In genomic region chr17:56629450-56630187, GRCh38 we compare ENCODE assay signal across 9 cellular contexts. TPM values are rescaled to one million over a fixed set of nuclear protein-coding genes. Genes with fewer than 3 reads are reported as not detected.
A peak's percentile ranks its signal among the peaks of the same experiment; 100 is the strongest.
DNase-seq lines count a peak whose midpoint lies in the region; ATAC-seq and TF ChIP-seq lines count a peak whose summit lies in the region.
"Had no signal": no experiment of that assay in that cellular context is flagged by ENCODE, and none has a peak within 500 bp of the region (broad histone marks: within the 10 kb centered on the region; RNA-seq: fewer than 3 reads in every experiment).

No MANE protein-coding gene starts in this region.

- no peaks in the 10 kb centered on the region for H3K9me3 ChIP-seq in CD4-positive, alpha-beta T cell (ENCODE audit: control insufficient read depth, low read length)
- H3K9me3 ChIP-seq in HCT116 (ENCODE audit: control insufficient read depth in 1 of 2, insufficient read depth in 1 of 2, low read depth in 1 of 2, low read length in 2 of 2) = no peaks in the 10 kb centered on the region
- no peaks in the 10 kb centered on the region for H3K9me3 ChIP-seq in T-helper 17 cell (ENCODE audit: control insufficient read depth, low read length, poor library complexity, severe bottlenecking)
- H3K9me3 ChIP-seq in sigmoid colon = no peaks in the 10 kb centered on the region

- no peak for TF ChIP-seq EP300 in sigmoid colon (IDR thresholded peaks at IDR 0.05)

- peak; percentile 47 for TF ChIP-seq CTCF in CD4-positive, alpha-beta T cell (IDR thresholded peaks at IDR 0.05)
- peak in 2 of 3 experiments; percentile 70 to 77; a peak in 4 of 6 replicates for TF ChIP-seq CTCF in HCT116 (IDR thresholded peaks at IDR 0.05 in 2 of 3, conservative IDR thresholded peaks at IDR 0.05 in 1 of 3; ENCODE audit: borderline replicate concordance in 1 of 3, insufficient read depth in 1 of 3, low read depth in 2 of 3, low read length in 2 of 3)
- peak in 2 of 4 experiments; percentile 24 to 33 for TF ChIP-seq CTCF in sigmoid colon (IDR thresholded peaks at IDR 0.05)

- TF ChIP-seq RAD21 in HCT116 (IDR thresholded peaks at IDR 0.05; ENCODE audit: low read depth) = no peak

- H3K9ac ChIP-seq in HCT116 (ENCODE audit: low read length) = no peak overlapping the region

- no peak overlapping the region for H2AFZ ChIP-seq in HCT116 (ENCODE audit: low read depth, low read length, poor library complexity, severe bottlenecking)

- H3K36me3 Mint-ChIP-seq in CD4-positive, alpha-beta T cell (ENCODE audit: low read depth) = no peaks in the 10 kb centered on the region
- no peaks in the 10 kb centered on the region for H3K36me3 Mint-ChIP-seq in T-helper 17 cell (ENCODE audit: low read depth)

- no TSS peak for BruUV-seq in HCT116 (replicated peaks; lab: Mats Ljungman, UMichigan)

- WGBS in sigmoid colon, 2 donors = 33 to 37% methylated on average over 7 of the region's 7 CpGs

- H3K4me2 ChIP-seq in HCT116 (ENCODE audit: low read length) = no peak overlapping the region

- H3K27me3 ChIP-seq in CD4-positive, alpha-beta T cell (ENCODE audit: control insufficient read depth, insufficient read depth, low read length) = no peaks in the 10 kb centered on the region
- H3K27me3 ChIP-seq in HCT116 (ENCODE audit: insufficient read depth, low read length) (peaks cover 5% of the 10 kb centered on the region; the same call in 1 of the 2 replicates), sigmoid colon (peaks cover 0 to 4% (median 0%) of the 10 kb centered on the region in 3 donors)

- H3K9me3 Mint-ChIP-seq in CD4-positive, alpha-beta T cell = no peaks in the 10 kb centered on the region
- H3K9me3 Mint-ChIP-seq: T-helper 1 cell treated with Interleukin-12 subunit alpha and Interleukin-12 subunit beta and Interleukin-4 antibody, amounts not matched to agents 30 μg/mL and 1 μg/mL, for 36 hours had no signal

- POLR2A ChIA-PET in CD4-positive, alpha-beta T cell (lab: Charles Lee) = interaction anchor here (0.5 to 2.9 kb wide), 7 partner anchors 9 to 310 kb away, joined by 3 to 29 read pairs (median 7); partner anchors contain the start of gene NOG
- POLR2A ChIA-PET in HCT116 (lab: Charles Lee) = no interaction called here

- intact Hi-C loops in CD4-positive, alpha-beta T cell (cut with DNase I, micrococcal nuclease) = no loop called here
- intact Hi-C loops in HCT116 (cut with micrococcal nuclease) = no loop called here
- intact Hi-C loops in sigmoid colon (cut with DNase I) = no loop called here

- peaks cover 9% of the 10 kb centered on the region for H3K4me1 Mint-ChIP-seq in CD4-positive, alpha-beta T cell (ENCODE audit: low read depth)
- no peaks in the 10 kb centered on the region for H3K4me1 Mint-ChIP-seq in T-helper 17 cell

- H3K36me3 ChIP-seq in HCT116 (ENCODE audit: control insufficient read depth in 1 of 2, insufficient read depth in 2 of 2, low read length in 2 of 2) (no peaks in the 10 kb centered on the region), sigmoid colon (no peaks in the 10 kb centered on the region)

- peak; percentile 86 for ATAC-seq in CD4-positive, alpha-beta T cell (ENCODE audit: poor library complexity)
- peak; percentile 99 for ATAC-seq in HCT116
- ATAC-seq in T-helper 17 cell = no peak
- ATAC-seq in HG02588 (IDR thresholded peaks at IDR 0.05; ENCODE audit: unreplicated experiment) = no peak

- H3K4me3 Mint-ChIP-seq in CD4-positive, alpha-beta T cell = no peak overlapping the region
- H3K4me3 Mint-ChIP-seq in T-helper 17 cell = peak overlapping the region; percentile 15
- H3K4me3 Mint-ChIP-seq: T-helper 1 cell treated with Interleukin-12 subunit alpha and Interleukin-12 subunit beta and Interleukin-4 antibody, amounts not matched to agents 30 μg/mL and 1 μg/mL, for 36 hours had no signal

- H3K27ac Mint-ChIP-seq in CD4-positive, alpha-beta T cell = no peak overlapping the region
- no peak overlapping the region for H3K27ac Mint-ChIP-seq in T-helper 17 cell
- H3K27ac Mint-ChIP-seq: T-helper 1 cell treated with Interleukin-12 subunit alpha and Interleukin-12 subunit beta and Interleukin-4 antibody, amounts not matched to agents 30 μg/mL and 1 μg/mL, for 36 hours had no signal

- H3K9me2 ChIP-seq in HCT116 (ENCODE audit: insufficient read depth) = no peaks in the 10 kb centered on the region

- H3K27me3 Mint-ChIP-seq in CD4-positive, alpha-beta T cell = peaks cover 4% of the 10 kb centered on the region
- H3K27me3 Mint-ChIP-seq in T-helper 17 cell = peaks cover 35% of the 10 kb centered on the region

- H3K4me1 ChIP-seq in HCT116 (ENCODE audit: control insufficient read depth in 1 of 2, insufficient read depth in 2 of 2, low read length in 2 of 2) (peaks cover 2 to 4% of the 10 kb centered on the region in 2 experiments; a peak in 2 of 4 replicates), sigmoid colon (peaks cover 0 to 17% (median 14%) of the 10 kb centered on the region in 4 donors)

- peak in 3 of 10 experiments; percentile 3 to 19 (median 18) for DNase-seq in CD4-positive, alpha-beta T cell
- DNase-seq in HCT116 (ENCODE audit: low read depth, low spot score) = peak; percentile 31
- no peak for DNase-seq in T-helper 17 cell
- DNase-seq in kidney tubule cell (ENCODE audit: low spot score) = peak; percentile 13
- DNase-seq in NCI-H1092 (lab: John Stamatoyannopoulos, UW) = no peak
- no peak for DNase-seq in dedifferentiated amniotic fluid mesenchymal stem cell (ENCODE audit: extremely low spot score)
- no peak for DNase-seq in sigmoid colon

- no peaks in the 10 kb centered on the region for H3K79me2 ChIP-seq in HCT116 (ENCODE audit: insufficient read depth, low read length)

- H3K4me3 ChIP-seq in HCT116 (replicated peaks in 1 of 2; ENCODE audit: low read depth in 1 of 2, low read length in 2 of 2) = no peak overlapping the region
- H3K4me3 ChIP-seq in sigmoid colon = no peak overlapping the region

- CTCF ChIA-PET in CD4-positive, alpha-beta T cell (lab: Charles Lee) = interaction anchor here (0.8 to 1.1 kb wide), 4 partner anchors 23 to 38 kb away, joined by 3 to 4 read pairs (median 3); partner anchors contain the start of gene NOG
- CTCF ChIA-PET in HCT116 (lab: Charles Lee) = interaction anchor here (1.0 to 1.8 kb wide), 5 partner anchors 8 to 86 kb away, joined by 3 to 6 read pairs (median 5); partner anchors contain the start of gene NOG

- RAD21 ChIA-PET in HCT116 (lab: Charles Lee; ENCODE audit: low non-redundant PET in 1 of 2, low total read pairs in 2 of 2, uncharacterized antibody in 2 of 2, unreplicated experiment in 2 of 2) = interaction anchor here (0.8 to 1.2 kb wide), 3 partner anchors 36 to 130 kb away, joined by 3 to 4 read pairs (median 4); partner anchors contain the start of gene NOG (in 1 of the 2)

- no peak for TF ChIP-seq POLR2A in HCT116 (IDR thresholded peaks at IDR 0.05; ENCODE audit: borderline replicate concordance, extremely low read depth, insufficient read depth, insufficient read length)
- no peak for TF ChIP-seq POLR2A in sigmoid colon (IDR thresholded peaks at IDR 0.05)

- no peaks in the 10 kb centered on the region for H4K20me1 ChIP-seq in HCT116 (ENCODE audit: insufficient read depth)

- H3K27ac ChIP-seq in CD4-positive, alpha-beta T cell (ENCODE audit: low read depth, low read length) = no peak overlapping the region
- H3K27ac ChIP-seq in HCT116 (ENCODE audit: low read depth, low read length) (no peak overlapping the region), sigmoid colon (no peak overlapping the region)

TF ChIP-seq in HCT116, 20 proteins besides CTCF, POLR2A, EP300 and RAD21 (continues in another document):
- no peak for TF ChIP-seq EZH2 (IDR thresholded peaks at IDR 0.05)
- TF ChIP-seq, protein P1, sequence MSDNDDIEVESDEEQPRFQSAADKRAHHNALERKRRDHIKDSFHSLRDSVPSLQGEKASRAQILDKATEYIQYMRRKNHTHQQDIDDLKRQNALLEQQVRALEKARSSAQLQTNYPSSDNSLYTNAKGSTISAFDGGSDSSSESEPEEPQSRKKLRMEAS (IDR thresholded peaks at IDR 0.05) = no peak
- TF ChIP-seq YY1 (IDR thresholded peaks at IDR 0.05; ENCODE audit: extremely low read depth, insufficient replicate concordance, low read depth, low read length) = no peak
- no peak for TF ChIP-seq ELF1 (IDR thresholded peaks at IDR 0.05; ENCODE audit: borderline replicate concordance, low read depth)
- TF ChIP-seq ZFX (IDR thresholded peaks at IDR 0.05) = no peak
- TF ChIP-seq, protein P2, sequence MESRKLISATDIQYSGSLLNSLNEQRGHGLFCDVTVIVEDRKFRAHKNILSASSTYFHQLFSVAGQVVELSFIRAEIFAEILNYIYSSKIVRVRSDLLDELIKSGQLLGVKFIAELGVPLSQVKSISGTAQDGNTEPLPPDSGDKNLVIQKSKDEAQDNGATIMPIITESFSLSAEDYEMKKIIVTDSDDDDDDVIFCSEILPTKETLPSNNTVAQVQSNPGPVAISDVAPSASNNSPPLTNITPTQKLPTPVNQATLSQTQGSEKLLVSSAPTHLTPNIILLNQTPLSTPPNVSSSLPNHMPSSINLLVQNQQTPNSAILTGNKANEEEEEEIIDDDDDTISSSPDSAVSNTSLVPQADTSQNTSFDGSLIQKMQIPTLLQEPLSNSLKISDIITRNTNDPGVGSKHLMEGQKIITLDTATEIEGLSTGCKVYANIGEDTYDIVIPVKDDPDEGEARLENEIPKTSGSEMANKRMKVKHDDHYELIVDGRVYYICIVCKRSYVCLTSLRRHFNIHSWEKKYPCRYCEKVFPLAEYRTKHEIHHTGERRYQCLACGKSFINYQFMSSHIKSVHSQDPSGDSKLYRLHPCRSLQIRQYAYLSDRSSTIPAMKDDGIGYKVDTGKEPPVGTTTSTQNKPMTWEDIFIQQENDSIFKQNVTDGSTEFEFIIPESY (IDR thresholded peaks at IDR 0.05; ENCODE audit: extremely low read depth, insufficient replicate concordance, low read length) = no peak
- TF ChIP-seq CBX3 (IDR thresholded peaks at IDR 0.05; ENCODE audit: low read depth) = no peak
- TF ChIP-seq CEBPB (IDR thresholded peaks at IDR 0.05; ENCODE audit: low read depth) = no peak
- no peak for TF ChIP-seq EGR1 (IDR thresholded peaks at IDR 0.05; ENCODE audit: low read depth)

RNA-seq across cellular contexts. Expression of gene NOG, which starts 36.1 kb away (rescaled TPM):
- total RNA-seq in CD4-positive, alpha-beta T cell = 10 to 100 TPM; 12.5 to 12.7 TPM
- total RNA-seq in HCT116 (2021; ENCODE audit: unreplicated experiment) = 0.25 TPM
- 0.17 TPM in 2 replicates for polyA plus RNA-seq in HCT116 (2012)
- total RNA-seq in T-helper 17 cell = under 1 TPM; 0.23 to 0.37 TPM
- under 1 TPM in 2 of 4 donors, not detected in 2; 0.16 to 0.36 TPM for total RNA-seq in sigmoid colon
- under 1 TPM in 1 of 3 donors, not detected in 2; 0.52 TPM for polyA plus RNA-seq in sigmoid colon

Comparison
In these comparisons a context has a peak if more than half of its experiments do, and no peak if none do; other contexts are left out.
1. ATAC-seq: peak in CD4-positive, alpha-beta T cell (single experiment) and HCT116 (single experiment); none in T-helper 17 cell (single experiment) and HG02588 (single experiment).
2. DNase-seq: peak in HCT116 (single experiment) and kidney tubule cell (single experiment); none in T-helper 17 cell (0 of 3), NCI-H1092 (single experiment), dedifferentiated amniotic fluid mesenchymal stem cell (single experiment) and sigmoid colon (single experiment).
3. RNA of gene NOG, which starts 36.1 kb away (total RNA-seq): 12.5 to 12.7 TPM in CD4-positive, alpha-beta T cell; 0.23 to 0.37 TPM in T-helper 17 cell, 0.25 TPM in HCT116 (single experiment) and 0.16 to 0.36 TPM in sigmoid colon; every median in the first group is over 4 times any median in the second.